In the genomic region with DNA sequence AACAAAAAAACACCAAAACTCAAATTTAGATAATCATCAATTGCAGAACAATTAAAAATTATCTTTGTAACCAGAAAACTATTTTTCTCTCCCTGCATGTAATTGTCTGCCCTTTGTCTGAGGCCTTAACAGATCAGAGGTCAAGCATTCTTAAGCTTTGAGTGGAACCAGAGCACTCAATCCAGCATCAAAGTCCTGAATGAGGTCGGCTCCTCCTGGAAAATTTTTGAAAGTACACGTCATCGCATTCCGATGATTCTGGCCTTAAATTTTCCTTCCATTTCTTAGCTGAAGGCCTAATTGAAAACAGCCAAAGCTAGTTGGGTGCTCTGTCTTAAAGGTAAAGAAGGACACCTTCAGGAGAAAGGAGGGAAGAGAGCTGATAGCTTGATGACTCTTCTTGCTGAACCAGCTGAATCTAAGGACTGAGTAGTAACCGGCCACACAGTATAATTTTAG, we compare ENCODE assay signal across 9 cellular contexts.
DNase-seq lines count a peak whose midpoint lies in the region; ATAC-seq and TF ChIP-seq lines count a peak whose summit lies in the region.
"Had no signal": no experiment of that assay in that cellular context is flagged by ENCODE, and none has a peak within 500 bp of the region (broad histone marks: within the 10 kb centered on the region; RNA-seq: fewer than 3 reads in every experiment).

No MANE protein-coding gene starts in this region.

- no peak overlapping the region for H3K4me3 Mint-ChIP-seq in progenitor cell of endocrine pancreas (ENCODE audit: low read depth)
- H3K4me3 Mint-ChIP-seq in T-helper 2 cell treated with Interferon-gamma antibody and Interleukin-4, amounts not matched to agents 5 μg/mL and 100 μg/mL, for 36 hours = no peak overlapping the region

- H3K4me1 Mint-ChIP-seq in progenitor cell of endocrine pancreas (ENCODE audit: low read depth) = peaks cover 29% of the 10 kb centered on the region
- no peaks in the 10 kb centered on the region for H3K4me1 Mint-ChIP-seq in T-helper 2 cell treated with Interferon-gamma antibody and Interleukin-4, amounts not matched to agents 5 μg/mL and 100 μg/mL, for 36 hours (ENCODE audit: low read depth)

- peak overlapping the region; percentile 83 for H3K27ac ChIP-seq in RWPE2 (ENCODE audit: poor library complexity, severe bottlenecking)

- no peaks in the 10 kb centered on the region for H3K9me3 Mint-ChIP-seq in progenitor cell of endocrine pancreas (ENCODE audit: low read depth)
- H3K9me3 Mint-ChIP-seq in T-helper 2 cell treated with Interferon-gamma antibody and Interleukin-4, amounts not matched to agents 5 μg/mL and 100 μg/mL, for 36 hours = no peaks in the 10 kb centered on the region

- H3K4me1 ChIP-seq in RWPE2 (ENCODE audit: insufficient read depth, poor library complexity, severe bottlenecking) = peaks cover 45% of the 10 kb centered on the region

- peak overlapping the region; percentile 93 for H3K27ac Mint-ChIP-seq in progenitor cell of endocrine pancreas
- no peak overlapping the region for H3K27ac Mint-ChIP-seq in T-helper 2 cell treated with Interferon-gamma antibody and Interleukin-4, amounts not matched to agents 5 μg/mL and 100 μg/mL, for 36 hours

- ATAC-seq in RWPE2 (ENCODE audit: low read depth) = peak; percentile 89

- TF ChIP-seq CTCF in RWPE2 (IDR thresholded peaks at IDR 0.05; ENCODE audit: poor library complexity, severe bottlenecking) (peak; percentile 100), fibroblast of villous mesenchyme (IDR thresholded peaks at IDR 0.05; ENCODE audit: insufficient read depth, low read depth, low read length) (peak; percentile 38), progenitor cell of endocrine pancreas (IDR thresholded peaks at IDR 0.05; ENCODE audit: unreplicated experiment) (peak; percentile 33)

- no peaks in the 10 kb centered on the region for H3K27me3 ChIP-seq in RWPE2 (ENCODE audit: insufficient read depth, poor library complexity, severe bottlenecking)

- H3K27me3 Mint-ChIP-seq in progenitor cell of endocrine pancreas = peaks cover 3% of the 10 kb centered on the region
- H3K27me3 Mint-ChIP-seq in T-helper 2 cell treated with Interferon-gamma antibody and Interleukin-4, amounts not matched to agents 5 μg/mL and 100 μg/mL, for 36 hours (ENCODE audit: low read depth) = peaks cover 2% of the 10 kb centered on the region

- H3K36me3 ChIP-seq in RWPE2 (ENCODE audit: low read depth) = no peaks in the 10 kb centered on the region

- no peak overlapping the region for H3K4me3 ChIP-seq in RWPE2 (ENCODE audit: severe bottlenecking)
- H3K4me3 ChIP-seq in fibroblast of villous mesenchyme (ENCODE audit: low read depth, low read length) = no peak overlapping the region

- no peaks in the 10 kb centered on the region for H3K9me3 ChIP-seq in RWPE2 (ENCODE audit: severe bottlenecking)

- H3K36me3 Mint-ChIP-seq in progenitor cell of endocrine pancreas (ENCODE audit: insufficient read depth) = no peaks in the 10 kb centered on the region
- H3K36me3 Mint-ChIP-seq in T-helper 2 cell treated with Interferon-gamma antibody and Interleukin-4, amounts not matched to agents 5 μg/mL and 100 μg/mL, for 36 hours (ENCODE audit: low read depth) = no peaks in the 10 kb centered on the region

- DNase-seq in GM04504 (ENCODE audit: low read depth) (peak; percentile 87), RWPE2 (ENCODE audit: low spot score) (peak; percentile 81), fibroblast of villous mesenchyme (ENCODE audit: low read depth) (peak; percentile 94), progenitor cell of endocrine pancreas (ENCODE audit: low spot score, unreplicated experiment) (no peak), NCI-H2107 treated with DMSO at 0.1 percent for 48 hours (lab: John Stamatoyannopoulos, UW; ENCODE audit: unreplicated experiment) (no peak)
- DNase-seq in stimulated activated CD4-positive, alpha-beta T cell treated with anti-CD3 and anti-CD28 coated beads, Interleukin-4, amount 100 ng/mL, for 1 hour = no peak
- no peak for DNase-seq in stimulated activated CD4-positive, alpha-beta T cell treated with anti-CD3 and anti-CD28 coated beads, Interleukin-4, amount 100 ng/mL, for 4 hours
- no peak for DNase-seq in T-helper 2 cell treated with Interferon-gamma antibody and Interleukin-4, amounts not matched to agents 5 μg/mL and 100 μg/mL, for 36 hours (ENCODE audit: low spot score)
- DNase-seq: activated CD8-positive, alpha-beta memory T cell treated with anti-CD3 and anti-CD28 coated beads, Interleukin-2, amount 50 U/mL, for 4 hours had no signal

Comparison
In these comparisons a context has a peak if more than half of its experiments do, and no peak if none do; other contexts are left out.
1. DNase-seq: peak in GM04504 (single experiment), RWPE2 (single experiment) and fibroblast of villous mesenchyme (single experiment); none in progenitor cell of endocrine pancreas (single experiment), NCI-H2107 treated with DMSO at 0.1 percent for 48 hours (single experiment), stimulated activated CD4-positive, alpha-beta T cell treated with anti-CD3 and anti-CD28 coated beads, Interleukin-4, amount 100 ng/mL, for 1 hour (single experiment), stimulated activated CD4-positive, alpha-beta T cell treated with anti-CD3 and anti-CD28 coated beads, Interleukin-4, amount 100 ng/mL, for 4 hours (0 of 2) and T-helper 2 cell treated with Interferon-gamma antibody and Interleukin-4, amounts not matched to agents 5 μg/mL and 100 μg/mL, for 36 hours (single experiment).
2. CTCF ChIP-seq: peak in every context shown above with its lines; median percentile 100 in RWPE2; 38 in fibroblast of villous mesenchyme; 33 in progenitor cell of endocrine pancreas.